25 cellular contexts compared by ENCODE assay signal in the genomic region with DNA sequence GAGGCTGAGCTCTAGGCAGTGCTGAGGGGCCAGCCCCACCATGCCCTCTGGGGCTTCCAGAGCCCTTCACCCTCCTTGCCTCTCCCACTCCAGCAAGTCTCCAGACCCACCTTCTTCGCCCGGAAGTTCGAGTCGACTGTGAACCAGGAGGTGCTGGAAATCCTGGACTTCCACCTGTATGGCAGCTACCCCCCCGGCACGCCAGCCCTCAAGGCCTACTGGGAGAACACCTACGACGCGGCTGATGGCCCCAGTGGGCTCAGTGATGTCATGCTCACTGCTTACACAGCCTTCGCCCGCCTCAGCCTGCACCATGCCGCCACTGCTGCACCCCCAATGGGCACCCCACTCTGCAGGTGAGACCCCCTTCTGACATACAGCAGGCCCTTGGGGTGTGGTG. TPM values are rescaled to one million over a fixed set of nuclear protein-coding genes. Genes with fewer than 3 reads are reported as not detected.
A peak's percentile ranks its signal among the peaks of the same experiment; 100 is the strongest.
DNase-seq lines count a peak whose midpoint lies in the region; ATAC-seq, FAIRE-seq and TF ChIP-seq lines count a peak whose summit lies in the region.
"Had no signal": no experiment of that assay in that cellular context is flagged by ENCODE, and none has a peak within 500 bp of the region (broad histone marks: within the 10 kb centered on the region; RNA-seq: fewer than 3 reads in every experiment).

No MANE protein-coding gene starts in this region.

- H3K27me3 Mint-ChIP-seq in activated CD8-positive, alpha-beta memory T cell treated with anti-CD3 and anti-CD28 coated beads, Interleukin-2, amount 10 ng/mL, durations not matched to agents 7 days and 5 days, result no peaks in the 10 kb centered on the region
- H3K27me3 Mint-ChIP-seq in T-cell, result no peaks in the 10 kb centered on the region
- H3K27me3 Mint-ChIP-seq: CD4-positive, alpha-beta memory T cell had no signal

- 94 to 97% methylated on average over 12 of the region's 12 CpGs for WGBS in sigmoid colon, 2 donors
- WGBS in thyroid gland, 2 donors, result 95 to 97% methylated on average over 12 of the region's 12 CpGs

- peaks cover 8% of the 10 kb centered on the region for H3K36me3 Mint-ChIP-seq in activated CD8-positive, alpha-beta memory T cell treated with anti-CD3 and anti-CD28 coated beads, Interleukin-2, amount 10 ng/mL, durations not matched to agents 7 days and 5 days
- peaks cover 26% of the 10 kb centered on the region for H3K36me3 Mint-ChIP-seq in T-cell

- no peaks in the 10 kb centered on the region for H3K9me3 Mint-ChIP-seq in activated CD8-positive, alpha-beta memory T cell treated with anti-CD3 and anti-CD28 coated beads, Interleukin-2, amount 10 ng/mL, durations not matched to agents 7 days and 5 days (ENCODE audit: low read depth)
- H3K9me3 Mint-ChIP-seq in T-cell, result no peaks in the 10 kb centered on the region
- H3K9me3 Mint-ChIP-seq: CD4-positive, alpha-beta memory T cell had no signal

- peaks cover 27 to 78% (median 41%) of the 10 kb centered on the region in 4 donors for H3K36me3 ChIP-seq in sigmoid colon
- H3K36me3 ChIP-seq in thyroid gland, result peaks cover 24 to 40% of the 10 kb centered on the region in 2 donors

- H3K27me3 ChIP-seq in sigmoid colon (no peaks in the 10 kb centered on the region), thyroid gland (no peaks in the 10 kb centered on the region)
- H3K27me3 ChIP-seq: BLaER1 treated with 17β-estradiol and CSF1 and Interleukin-3, amounts not matched to agents 10 nM and 100 nM had no signal

- no peaks in the 10 kb centered on the region for H3K9me3 ChIP-seq in sigmoid colon
- H3K9me3 ChIP-seq in thyroid gland, result no peaks in the 10 kb centered on the region
- H3K9me3 ChIP-seq: BLaER1 treated with 17β-estradiol and CSF1 and Interleukin-3, amounts not matched to agents 10 nM and 100 nM; HAP-1 had no signal

- H3K4me3 ChIP-seq in sigmoid colon, result no peak overlapping the region
- H3K4me3 ChIP-seq in thyroid gland (replicated peaks in 1 of 3), result no peak overlapping the region
- H3K4me3 ChIP-seq: BLaER1 treated with 17β-estradiol and CSF1 and Interleukin-3, amounts not matched to agents 10 nM and 100 nM; HAP-1 had no signal

- H3K4me3 Mint-ChIP-seq in activated CD8-positive, alpha-beta memory T cell treated with anti-CD3 and anti-CD28 coated beads, Interleukin-2, amount 10 ng/mL, durations not matched to agents 7 days and 5 days, result no peak overlapping the region
- H3K4me3 Mint-ChIP-seq in T-cell, result no peak overlapping the region
- H3K4me3 Mint-ChIP-seq: CD4-positive, alpha-beta memory T cell had no signal

- ATAC-seq in activated CD8-positive, alpha-beta memory T cell treated with anti-CD3 and anti-CD28 coated beads, Interleukin-2, amount 10 ng/mL, durations not matched to agents 7 days and 5 days, result no peak
- no peak for ATAC-seq in T-cell (replicated peaks in 1 of 4)
- no peak for ATAC-seq in HG03135 (IDR thresholded peaks at IDR 0.05; ENCODE audit: unreplicated experiment)
- ATAC-seq: Panc1 had no signal

- TF ChIP-seq EP300 in sigmoid colon (IDR thresholded peaks at IDR 0.05), result no peak

- intact Hi-C loops in sigmoid colon (cut with DNase I) (no loop called here), thyroid gland (cut with DNase I) (no loop called here)

- H3K4me1 ChIP-seq in sigmoid colon, result peaks cover 0 to 15% (median 11%) of the 10 kb centered on the region in 4 donors
- H3K4me1 ChIP-seq in thyroid gland, result no peaks in the 10 kb centered on the region
- H3K4me1 ChIP-seq: HAP-1 had no signal

- TF ChIP-seq POLR2A in H54 (IDR thresholded peaks at IDR 0.05; ENCODE audit: low read depth, low read length) (0 out of 2 replicates have a peak, but pooled peaks have one; percentile 8), sigmoid colon (IDR thresholded peaks at IDR 0.05) (no peak), thyroid gland (IDR thresholded peaks at IDR 0.05) (no peak)

- no peak overlapping the region for H3K27ac Mint-ChIP-seq in activated CD8-positive, alpha-beta memory T cell treated with anti-CD3 and anti-CD28 coated beads, Interleukin-2, amount 10 ng/mL, durations not matched to agents 7 days and 5 days
- no peak overlapping the region for H3K27ac Mint-ChIP-seq in T-cell
- H3K27ac Mint-ChIP-seq: CD4-positive, alpha-beta memory T cell had no signal

- POLR2A ChIA-PET in T-cell (lab: Charles Lee), result no interaction called here

- CTCF ChIA-PET in activated CD8-positive, alpha-beta memory T cell treated with anti-CD3 and anti-CD28 coated beads, Interleukin-2, amount 10 ng/mL, durations not matched to agents 7 days and 5 days (lab: Charles Lee), result no interaction called here
- CTCF ChIA-PET in T-cell (lab: Charles Lee), result no interaction called here

- no peak for FAIRE-seq in H54 (lab: Jason Lieb, UNC)
- FAIRE-seq: G401.6, GM12892 had no signal

- peak; percentile 26 for DNase-seq in activated CD8-positive, alpha-beta memory T cell treated with anti-CD3 and anti-CD28 coated beads, Interleukin-2, amount 10 ng/mL, durations not matched to agents 7 days and 5 days
- no peak for DNase-seq in activated CD8-positive, alpha-beta memory T cell treated with anti-CD3 and anti-CD28 coated beads, Interleukin-2, amount 50 U/mL, for 4 hours
- DNase-seq in H54 (ENCODE audit: insufficient read length, low spot score), result no peak
- DNase-seq in islet precursor cell, result peak; percentile 47
- DNase-seq in sigmoid colon, result peak; percentile 64
- DNase-seq in T-cell, result no peak
- DNase-seq in thyroid gland, result no peak
- DNase-seq: ACHN; Calu3; CD4-positive, alpha-beta memory T cell; IMR-90; NCI-H1092 treated with DMSO at 0.1 percent for 48 hours; NCI-H146; NCI-H2029 treated with DMSO at 0.1 percent for 48 hours; NCI-H226; NCI-H510A treated with DMSO at 0.1 percent for 48 hours; NCI-H748 treated with DMSO at 0.1 percent for 48 hours had no signal

- H3K4me1 Mint-ChIP-seq in activated CD8-positive, alpha-beta memory T cell treated with anti-CD3 and anti-CD28 coated beads, Interleukin-2, amount 10 ng/mL, durations not matched to agents 7 days and 5 days, result peaks cover 9% of the 10 kb centered on the region
- H3K4me1 Mint-ChIP-seq in T-cell, result peaks cover 0 to 11% (median 6%) of the 10 kb centered on the region in 3 donors

- H3K27ac ChIP-seq in sigmoid colon (no peak overlapping the region), thyroid gland (no peak overlapping the region)
- H3K27ac ChIP-seq: 22Rv1; BLaER1 treated with 17β-estradiol and CSF1 and Interleukin-3, amounts not matched to agents 10 nM and 100 nM; KMS-11 had no signal

- TF ChIP-seq CTCF in sigmoid colon (IDR thresholded peaks at IDR 0.05) (no peak), thyroid gland (IDR thresholded peaks at IDR 0.05) (no peak)

RNA-seq across cellular contexts. Expression of a gene that starts 10.5 kb away (rescaled TPM):
- total RNA-seq in activated CD8-positive, alpha-beta memory T cell treated with anti-CD3 and anti-CD28 coated beads, Interleukin-2, amount 10 ng/mL, durations not matched to agents 7 days and 5 days, result 10 to 100 TPM; 33.1 to 38.2 TPM
- total RNA-seq in sigmoid colon (10 to 100 TPM; 16.2 to 27.4 (median 18.3) TPM), T-cell (10 to 100 TPM; 20.4 to 44.4 (median 40.8) TPM), thyroid gland (10 to 100 TPM; 22.4 to 33.4 (median 28.8) TPM)
- 10 to 100 TPM in 1 of 3 donors, 1 to 10 TPM in 2; 1.8 to 14.5 (median 2.5) TPM for polyA plus RNA-seq in sigmoid colon

RNA-seq across cellular contexts. Expression of a gene that starts 16.6 kb away (rescaled TPM):
- 10 to 100 TPM; 65.7 to 81.8 TPM for total RNA-seq in activated CD8-positive, alpha-beta memory T cell treated with anti-CD3 and anti-CD28 coated beads, Interleukin-2, amount 10 ng/mL, durations not matched to agents 7 days and 5 days
- total RNA-seq in sigmoid colon (10 to 100 TPM; 64.0 to 94.6 (median 75.6) TPM), T-cell (10 to 100 TPM; 26.0 to 35.0 (median 31.2) TPM), thyroid gland (100 to 1,000 TPM in 1 of 4 donors, 10 to 100 TPM in 3; 44.6 to 115 (median 80.8) TPM)
- 100 to 1,000 TPM; 151 to 234 (median 220) TPM for polyA plus RNA-seq in sigmoid colon

RNA-seq across cellular contexts. Expression of a gene that starts 16.6 kb away (rescaled TPM):
- 10 to 100 TPM; 34.0 to 40.8 TPM for total RNA-seq in activated CD8-positive, alpha-beta memory T cell treated with anti-CD3 and anti-CD28 coated beads, Interleukin-2, amount 10 ng/mL, durations not matched to agents 7 days and 5 days
- under 1 TPM in 1 of 4 donors, not detected in 3; 0.36 TPM for total RNA-seq in sigmoid colon
- polyA plus RNA-seq in sigmoid colon, result 1 to 10 TPM in 2 of 3 donors, not detected in 1; 1.2 to 3.5 TPM
- 1 to 10 TPM in 4 of 5 donors, under 1 TPM in 1; 0.75 to 2.1 (median 1.4) TPM for total RNA-seq in T-cell
- under 1 TPM in 2 of 4 donors, not detected in 2; 0.27 to 0.93 TPM for total RNA-seq in thyroid gland

RNA-seq across cellular contexts. Expression of a gene that starts 40.9 kb away (rescaled TPM):
- total RNA-seq in activated CD8-positive, alpha-beta memory T cell treated with anti-CD3 and anti-CD28 coated beads, Interleukin-2, amount 10 ng/mL, durations not matched to agents 7 days and 5 days, result 10 to 100 TPM; 71.5 to 82.6 TPM
- total RNA-seq in sigmoid colon, result 10 to 100 TPM; 32.4 to 38.8 (median 35.2) TPM
- 100 to 1,000 TPM in 1 of 3 donors, 10 to 100 TPM in 2; 78.1 to 116 (median 84.6) TPM for polyA plus RNA-seq in sigmoid colon
- total RNA-seq in T-cell, result 10 to 100 TPM; 29.4 to 41.7 (median 33.1) TPM
- 10 to 100 TPM; 57.4 to 91.0 (median 77.5) TPM for total RNA-seq in thyroid gland

Comparison
In these comparisons a context has a peak if more than half of its experiments do, and no peak if none do; other contexts are left out.
1. DNase-seq: peak in activated CD8-positive, alpha-beta memory T cell treated with anti-CD3 and anti-CD28 coated beads, Interleukin-2, amount 10 ng/mL, durations not matched to agents 7 days and 5 days (single experiment), islet precursor cell (single experiment) and sigmoid colon (single experiment); none in activated CD8-positive, alpha-beta memory T cell treated with anti-CD3 and anti-CD28 coated beads, Interleukin-2, amount 50 U/mL, for 4 hours (single experiment), H54 (single experiment), T-cell (0 of 34) and thyroid gland (0 of 2).
2. RNA of a gene that starts 16.6 kb away (total RNA-seq): 34.0 to 40.8 TPM in activated CD8-positive, alpha-beta memory T cell treated with anti-CD3 and anti-CD28 coated beads, Interleukin-2, amount 10 ng/mL, durations not matched to agents 7 days and 5 days; 0.75 to 2.1 TPM in T-cell, 0.36 TPM in sigmoid colon and 0.27 to 0.93 TPM in thyroid gland; every median in the first group is over 10 times any median in the second.